In the genomic region with DNA sequence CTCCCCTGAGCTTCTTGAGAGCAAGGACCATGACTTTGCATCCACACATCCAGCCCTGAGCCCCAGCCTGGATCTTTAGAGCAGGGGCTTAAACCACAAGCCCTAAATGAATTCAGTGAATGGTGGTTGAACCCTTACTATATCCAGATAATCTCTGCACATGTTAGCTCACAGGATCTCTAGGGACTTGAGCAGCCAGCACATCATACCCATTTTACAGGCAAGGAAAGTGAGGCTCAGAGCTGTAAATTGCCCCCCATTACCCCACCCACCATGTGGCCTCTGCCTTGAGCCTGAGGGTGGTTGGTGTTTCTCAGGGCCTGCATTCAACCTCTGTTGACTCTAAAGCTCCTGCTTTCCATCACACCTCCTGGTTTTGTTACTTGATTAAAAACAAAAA, we compare ENCODE assay signal across 8 cellular contexts.
"Had no signal": no experiment of that assay in that cellular context is flagged by ENCODE, and none has a peak within 500 bp of the region (broad histone marks: within the 10 kb centered on the region; RNA-seq: fewer than 3 reads in every experiment).

No MANE protein-coding gene starts in this region.

- H3K27ac Mint-ChIP-seq: HFFc6 had no signal

- H2AFZ ChIP-seq: GM23248 had no signal

- H3K9me3 ChIP-seq: HAP-1 had no signal

- H3K4me3 ChIP-seq: GM23248, HAP-1 had no signal

- H3K4me3 Mint-ChIP-seq: HFFc6 had no signal

- H3K36me3 ChIP-seq: HAP-1 had no signal

- H3K9ac ChIP-seq: GM23248 had no signal

- H3K27ac ChIP-seq: GM23248, HL-60 had no signal

- DNase-seq: GM23248, GOT3, H7, HFFc6, IMR-90 had no signal

- ATAC-seq: HCT116 had no signal

- H3K9me3 Mint-ChIP-seq: HFFc6 had no signal

- H3K4me1 ChIP-seq: HAP-1 had no signal
